23 cellular contexts compared by ENCODE assay signal in genomic region chr2:216243026-216243425, GRCh38.
"Had no signal": no experiment of that assay in that cellular context is flagged by ENCODE, and none has a peak within 500 bp of the region (broad histone marks: within the 10 kb centered on the region; RNA-seq: fewer than 3 reads in every experiment).

No MANE protein-coding gene starts in this region.

- H3K4me1 ChIP-seq: esophagus squamous epithelium, gastroesophageal sphincter, suprapubic skin, thyroid gland, upper lobe of left lung had no signal

- H3K36me3 ChIP-seq: esophagus squamous epithelium, gastroesophageal sphincter, ovary, suprapubic skin, thyroid gland, upper lobe of left lung had no signal

- H3K9me3 Mint-ChIP-seq: nephron; stimulated activated effector memory CD8-positive, alpha-beta T cell treated with anti-CD3 and anti-CD28 coated beads, Interleukin-12 subunit alpha, Interleukin-12 subunit beta, amount 100 ng/mL, for 72 hours had no signal

- ATAC-seq: left colon; right cardiac atrium; stimulated activated effector memory CD8-positive, alpha-beta T cell treated with anti-CD3 and anti-CD28 coated beads, Interleukin-12 subunit alpha, Interleukin-12 subunit beta, amount 100 ng/mL, for 72 hours; stimulated activated naive CD8-positive, alpha-beta T cell treated with anti-CD3 and anti-CD28 coated beads, Interleukin-15, Interleukin-2, amounts not matched to agents 100 U/mL and 50 U/mL, for 24 hours had no signal

- H3K27ac ChIP-seq: epithelial cell of prostate, esophagus squamous epithelium, gastroesophageal sphincter, ovary, suprapubic skin, thyroid gland, upper lobe of left lung had no signal

- DNase-seq: effector memory CD4-positive, alpha-beta T cell; esophagus squamous epithelium; foreskin fibroblast; immature natural killer cell; left colon; left ventricle myocardium superior; mesenchymal stem cell; naive B cell; ovary; right cardiac atrium; small intestine; stimulated activated CD4-positive, alpha-beta T cell treated with anti-CD3 and anti-CD28 coated beads, Interleukin-4, amount 100 ng/mL, for 1 hour; stimulated activated CD8-positive, alpha-beta memory T cell treated with anti-CD3 and anti-CD28 coated beads, Interleukin-4, amount 100 ng/mL, for 48 hours; stimulated activated naive CD8-positive, alpha-beta T cell treated with anti-CD3 and anti-CD28 coated beads, Interleukin-15, Interleukin-2, amounts not matched to agents 100 U/mL and 50 U/mL, for 24 hours; thyroid gland; upper lobe of left lung had no signal

- H3K27me3 ChIP-seq: esophagus squamous epithelium, gastroesophageal sphincter, ovary, suprapubic skin, thyroid gland, upper lobe of left lung had no signal

- H3K27ac Mint-ChIP-seq: immature natural killer cell; naive B cell; nephron; stimulated activated effector memory CD8-positive, alpha-beta T cell treated with anti-CD3 and anti-CD28 coated beads, Interleukin-12 subunit alpha, Interleukin-12 subunit beta, amount 100 ng/mL, for 72 hours had no signal

- H3K9me3 ChIP-seq: esophagus squamous epithelium, gastroesophageal sphincter, ovary, suprapubic skin, thyroid gland, upper lobe of left lung had no signal

- H3K4me3 ChIP-seq: esophagus squamous epithelium, gastroesophageal sphincter, lung, ovary, suprapubic skin, thyroid gland, upper lobe of left lung had no signal

- H3K27me3 Mint-ChIP-seq: central memory CD8-positive, alpha-beta T cell; naive B cell had no signal

- H3K4me1 Mint-ChIP-seq: central memory CD8-positive, alpha-beta T cell; immature natural killer cell; naive B cell; stimulated activated effector memory CD8-positive, alpha-beta T cell treated with anti-CD3 and anti-CD28 coated beads, Interleukin-12 subunit alpha, Interleukin-12 subunit beta, amount 100 ng/mL, for 72 hours had no signal

- H3K36me3 Mint-ChIP-seq: stimulated activated effector memory CD8-positive, alpha-beta T cell treated with anti-CD3 and anti-CD28 coated beads, Interleukin-12 subunit alpha, Interleukin-12 subunit beta, amount 100 ng/mL, for 72 hours had no signal

- H3K4me3 Mint-ChIP-seq: central memory CD8-positive, alpha-beta T cell; immature natural killer cell; nephron; stimulated activated effector memory CD8-positive, alpha-beta T cell treated with anti-CD3 and anti-CD28 coated beads, Interleukin-12 subunit alpha, Interleukin-12 subunit beta, amount 100 ng/mL, for 72 hours had no signal
